8 cellular contexts compared by ENCODE assay signal in the genomic region with DNA sequence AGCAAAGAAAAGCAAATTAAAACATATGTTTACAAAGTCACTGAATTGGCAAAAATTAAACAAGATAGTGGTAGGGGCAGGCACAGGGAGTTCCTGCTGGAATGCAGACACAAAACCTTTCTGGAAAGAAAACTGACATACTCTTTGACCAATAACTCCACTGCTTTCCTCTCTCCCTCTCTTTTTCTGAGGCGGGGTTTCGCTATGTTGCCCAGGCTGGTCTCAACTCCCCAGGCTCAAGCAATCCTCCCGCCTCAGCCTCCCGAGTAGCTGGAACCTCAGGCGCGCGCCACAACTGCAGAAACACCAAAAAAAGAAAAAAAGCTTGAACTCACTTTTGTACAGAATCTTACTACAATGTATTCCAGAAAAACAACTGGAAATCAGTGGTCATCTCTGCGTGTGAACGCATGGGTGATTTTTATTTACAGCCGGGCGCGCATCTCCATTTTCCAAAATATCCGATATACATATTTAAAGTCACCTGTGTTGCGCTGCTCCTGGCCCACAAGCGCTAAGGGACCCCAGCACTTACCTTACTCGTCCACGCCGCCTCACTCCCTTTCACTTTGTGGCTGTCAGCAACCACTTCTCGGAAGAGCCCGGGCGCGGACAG. TPM values are rescaled to one million over a fixed set of nuclear protein-coding genes. Genes with fewer than 3 reads are reported as not detected.
A peak's percentile ranks its signal among the peaks of the same experiment; 100 is the strongest.
DNase-seq lines count a peak whose midpoint lies in the region; ATAC-seq and TF ChIP-seq lines count a peak whose summit lies in the region.

No MANE protein-coding gene starts in this region.

- no peaks in the 10 kb centered on the region for H3K9me3 Mint-ChIP-seq in memory B cell

- POLR2A ChIA-PET in RWPE1 (lab: Yijun Ruan, JAX; ENCODE audit: low non-redundant PET), result no interaction called here

- H3K27me3 ChIP-seq in upper lobe of left lung, result no peaks in the 10 kb centered on the region

- H3K27me3 Mint-ChIP-seq in memory B cell, result no peaks in the 10 kb centered on the region

- H3K4me3 Mint-ChIP-seq in memory B cell, result peak overlapping the region; percentile 99

- TF ChIP-seq CTCF in RWPE1 (conservative IDR thresholded peaks at IDR 0.05; ENCODE audit: low read depth), result no peak
- TF ChIP-seq CTCF in upper lobe of left lung (IDR thresholded peaks at IDR 0.05), result no peak

- peaks cover 34% of the 10 kb centered on the region for H3K4me1 Mint-ChIP-seq in memory B cell

- peak overlapping the region; percentile 70 to 85 (median 82) for H3K4me3 ChIP-seq in upper lobe of left lung

- 0% methylated on average over 22 of the region's 22 CpGs for WGBS in upper lobe of left lung, 2 donors

- CTCF ChIA-PET in RWPE1 (lab: Yijun Ruan, JAX), result interaction anchor here (0.6 to 1.1 kb wide), 5 partner anchors 22 to 954 kb away, joined by 3 to 9 read pairs (median 3); no protein-coding TSS in a partner anchor

- H3K27ac ChIP-seq in RWPE1 (peak overlapping the region; percentile 80), upper lobe of left lung (peak overlapping the region; percentile 91 to 96 (median 94))

- no peak for TF ChIP-seq POLR2A in upper lobe of left lung (IDR thresholded peaks at IDR 0.05)

- H3K27ac Mint-ChIP-seq in memory B cell, result peak overlapping the region; percentile 99

- peaks cover 23 to 39% (median 30%) of the 10 kb centered on the region in 4 donors for H3K4me1 ChIP-seq in upper lobe of left lung

- peaks cover 25 to 43% (median 40%) of the 10 kb centered on the region in 4 donors for H3K36me3 ChIP-seq in upper lobe of left lung

- H3K36me3 Mint-ChIP-seq in memory B cell, result peaks cover 25% of the 10 kb centered on the region

- no peak for TF ChIP-seq EP300 in upper lobe of left lung (IDR thresholded peaks at IDR 0.05)

- peak; percentile 15 for DNase-seq in stimulated activated CD4-positive, alpha-beta T cell treated with anti-CD3 and anti-CD28 coated beads, Interleukin-15, amount 100 ng/mL, for 24 hours
- no peak for DNase-seq in stimulated activated CD4-positive, alpha-beta T cell treated with anti-CD3 and anti-CD28 coated beads, Interleukin-12 subunit alpha, Interleukin-12 subunit beta, amount 100 ng/mL, for 4 hours
- peak; percentile 49 for DNase-seq in RWPE1 (ENCODE audit: low spot score)
- DNase-seq in ecto neural progenitor cell (ENCODE audit: low spot score), result peak; percentile 51
- DNase-seq in memory B cell (ENCODE audit: low spot score in 2 of 2), result no peak
- no peak for DNase-seq in upper lobe of left lung

- H3K9me3 ChIP-seq in upper lobe of left lung, result no peaks in the 10 kb centered on the region

- peak; percentile 28 for ATAC-seq in memory B cell (ENCODE audit: low read depth)
- peak; percentile 47 to 49 for ATAC-seq in upper lobe of left lung (ENCODE audit: low FRiP score in 2 of 2)
- ATAC-seq in GM21529 (IDR thresholded peaks at IDR 0.05; ENCODE audit: unreplicated experiment), result no peak
- ATAC-seq in GM19397 (IDR thresholded peaks at IDR 0.05; ENCODE audit: unreplicated experiment), result no peak

RNA-seq across cellular contexts. Expression of a gene that starts 0.5 kb away (rescaled TPM):
- 10 to 100 TPM in 2 of 6 donors, 1 to 10 TPM in 4; 5.7 to 13.4 (median 9.6) TPM for total RNA-seq in upper lobe of left lung

RNA-seq across cellular contexts. Expression of a gene that starts 0.7 kb away (rescaled TPM):
- 100 to 1,000 TPM in 1 of 6 donors, 10 to 100 TPM in 5; 45.9 to 211 (median 76.8) TPM for total RNA-seq in upper lobe of left lung

RNA-seq across cellular contexts. Expression of a gene that starts 29.9 kb away (rescaled TPM):
- total RNA-seq in upper lobe of left lung, result 1 to 10 TPM in 2 of 6 donors, under 1 TPM in 1, not detected in 3; 0.76 to 2.2 (median 1.4) TPM

RNA-seq across cellular contexts. Expression of a gene that starts 38.6 kb away (rescaled TPM):
- 100 to 1,000 TPM in 1 of 6 donors, 10 to 100 TPM in 5; 13.7 to 132 (median 40.0) TPM for total RNA-seq in upper lobe of left lung

Comparison
In these comparisons a context has a peak if more than half of its experiments do, and no peak if none do; other contexts are left out.
1. DNase-seq: peak in stimulated activated CD4-positive, alpha-beta T cell treated with anti-CD3 and anti-CD28 coated beads, Interleukin-15, amount 100 ng/mL, for 24 hours (single experiment), RWPE1 (single experiment) and ecto neural progenitor cell (single experiment); none in stimulated activated CD4-positive, alpha-beta T cell treated with anti-CD3 and anti-CD28 coated beads, Interleukin-12 subunit alpha, Interleukin-12 subunit beta, amount 100 ng/mL, for 4 hours (single experiment), memory B cell (0 of 2) and upper lobe of left lung (0 of 2).
2. ATAC-seq: peak in memory B cell (single experiment) and upper lobe of left lung (2 of 2); none in GM21529 (single experiment) and GM19397 (single experiment).